Comparison of ENCODE assay signal across 8 cellular contexts in the genomic region with DNA sequence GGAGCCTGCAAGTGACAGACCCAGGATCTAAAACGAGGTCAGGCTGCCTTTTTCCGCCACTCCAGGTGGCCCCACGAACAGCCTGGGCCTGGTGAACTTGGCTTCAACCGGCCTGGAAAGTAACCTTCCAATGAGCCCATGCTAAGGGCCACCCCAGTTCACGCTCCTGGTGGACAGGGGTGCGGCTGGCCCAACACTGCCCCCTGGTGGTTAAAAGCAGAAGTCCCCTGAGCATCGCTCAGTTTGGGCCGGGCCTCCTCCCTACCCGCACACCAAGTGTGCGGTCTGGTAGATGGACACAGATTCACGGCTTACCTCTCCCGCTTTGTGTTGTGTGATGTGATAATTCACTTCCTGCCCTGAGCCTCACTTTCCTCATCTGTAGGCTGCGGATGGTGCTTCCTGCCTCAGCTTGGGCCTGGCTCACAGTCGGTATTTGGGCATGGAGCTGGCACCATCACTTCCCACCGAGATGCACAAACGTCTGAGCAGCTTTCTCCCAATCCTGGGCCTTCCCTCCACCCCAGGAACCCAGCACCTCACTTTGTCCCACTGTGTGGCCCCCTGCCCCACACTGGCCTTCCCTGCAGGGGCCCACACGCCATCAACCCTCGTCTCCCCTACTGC. TPM values are rescaled to one million over a fixed set of nuclear protein-coding genes. Genes with fewer than 3 reads are reported as not detected.
DNase-seq lines count a peak whose midpoint lies in the region; ATAC-seq and TF ChIP-seq lines count a peak whose summit lies in the region.

No MANE protein-coding gene starts in this region.

- H3K4me1 Mint-ChIP-seq in CD4-positive, alpha-beta T cell (ENCODE audit: low read depth) = no peaks in the 10 kb centered on the region
- H3K4me1 Mint-ChIP-seq in H9 = peaks cover 0 to 6% of the 10 kb centered on the region in 2 experiments; a peak in 3 of 4 replicates
- H3K4me1 Mint-ChIP-seq in activated T-helper 2 cell treated with anti-CD3 and anti-CD28 coated beads, Interferon-gamma antibody, Interleukin-2, Interleukin-4, amounts not matched to agents 10 μg/mL and 5 μg/mL and 100 μg/mL, durations not matched to agents 14 hours and 24 hours and 36 hours (ENCODE audit: low read depth) = no peaks in the 10 kb centered on the region

- H2AK5ac ChIP-seq in H9 (ENCODE audit: insufficient read length, low read length) = no peak overlapping the region

- no peak overlapping the region for H2BK15ac ChIP-seq in H9 (ENCODE audit: low read depth, low read length)

- no CpG with 5 or more reads among the region's 18 CpGs for WGBS in H9 (ENCODE audit: extremely low coverage, insufficient read length, low lambda C conversion rate)
- WGBS in testis, 2 donors = 42 to 55% methylated on average over 18 of the region's 18 CpGs

- H3T11ph ChIP-seq in H9 (ENCODE audit: low read length) = no peak overlapping the region

- no peaks in the 10 kb centered on the region for H3K9me3 ChIP-seq in CD4-positive, alpha-beta T cell (ENCODE audit: control insufficient read depth, low read length)
- no peaks in the 10 kb centered on the region for H3K9me3 ChIP-seq in H9 (ENCODE audit: control insufficient read depth, low read depth, low read length)
- H3K9me3 ChIP-seq in osteoblast (ENCODE audit: low read depth, low read length) = no peaks in the 10 kb centered on the region
- no peaks in the 10 kb centered on the region for H3K9me3 ChIP-seq in testis

- no peak overlapping the region for H4K8ac ChIP-seq in H9 (replicated peaks; ENCODE audit: insufficient read length, low read depth, low read length)

- CTCF ChIA-PET in CD4-positive, alpha-beta T cell (lab: Charles Lee) = interaction anchor here (0.6 to 4.2 kb wide), 13 partner anchors 11 to 197 kb away, joined by 3 to 24 read pairs (median 5); a partner anchor contains a TSS

- H3K36me3 ChIP-seq in osteoblast (ENCODE audit: insufficient read depth, low read length) = no peaks in the 10 kb centered on the region
- no peaks in the 10 kb centered on the region for H3K36me3 ChIP-seq in testis (ENCODE audit: low read depth, missing control alignments)

- H3K27me3 Mint-ChIP-seq in CD4-positive, alpha-beta T cell = peaks cover 5% of the 10 kb centered on the region
- peaks cover 2% of the 10 kb centered on the region for H3K27me3 Mint-ChIP-seq in H9 (ENCODE audit: low read depth)
- no peaks in the 10 kb centered on the region for H3K27me3 Mint-ChIP-seq in activated T-helper 2 cell treated with anti-CD3 and anti-CD28 coated beads, Interferon-gamma antibody, Interleukin-2, Interleukin-4, amounts not matched to agents 10 μg/mL and 5 μg/mL and 100 μg/mL, durations not matched to agents 14 hours and 24 hours and 36 hours (ENCODE audit: low read depth)

- H2AFZ ChIP-seq in H9 (ENCODE audit: low read length) (no peak overlapping the region), osteoblast (ENCODE audit: low read length) (peak overlapping the region; percentile 8)

- H4K91ac ChIP-seq in H9 (ENCODE audit: insufficient read length, low read depth, low read length) = no peak overlapping the region

- no peak overlapping the region for H3K4me3 Mint-ChIP-seq in CD4-positive, alpha-beta T cell
- no peak overlapping the region; a peak in 1 of 5 replicates for H3K4me3 Mint-ChIP-seq in H9
- H3K4me3 Mint-ChIP-seq in activated T-helper 2 cell treated with anti-CD3 and anti-CD28 coated beads, Interferon-gamma antibody, Interleukin-2, Interleukin-4, amounts not matched to agents 10 μg/mL and 5 μg/mL and 100 μg/mL, durations not matched to agents 14 hours and 24 hours and 36 hours (ENCODE audit: low read depth) = no peak overlapping the region

- DNase-seq in CD4-positive, alpha-beta T cell = peak; percentile 58 to 80 (median 70)
- DNase-seq in H9 (peak; percentile 82), RPMI7951 (ENCODE audit: low read depth) (peak; percentile 50), foreskin keratinocyte (no peak), osteoblast (ENCODE audit: insufficient read length, low spot score, missing footprints) (peak; percentile 97), testis (peak; percentile 73)
- peak; percentile 68 for DNase-seq in activated T-helper 2 cell treated with anti-CD3 and anti-CD28 coated beads, Interferon-gamma antibody, Interleukin-2, Interleukin-4, amounts not matched to agents 10 μg/mL and 5 μg/mL and 100 μg/mL, durations not matched to agents 14 hours and 24 hours and 36 hours (ENCODE audit: low spot score)

- H3K23ac ChIP-seq in H9 (ENCODE audit: insufficient read length, low read depth, low read length) = no peak overlapping the region

- no peaks in the 10 kb centered on the region for H3K23me2 ChIP-seq in H9 (ENCODE audit: insufficient read length, low read depth, low read length, poor library complexity, severe bottlenecking)

- H3K9ac ChIP-seq in H9 (ENCODE audit: extremely low read depth, insufficient read length, low read length) = no peak overlapping the region

- no peak overlapping the region for H3K56ac ChIP-seq in H9 (ENCODE audit: insufficient read length, low read depth, low read length)

- no peak overlapping the region for H3K27ac ChIP-seq in CD4-positive, alpha-beta T cell (ENCODE audit: low read depth, low read length)
- no peak overlapping the region for H3K27ac ChIP-seq in H9 (ENCODE audit: insufficient read length, low read depth, low read length)
- H3K27ac ChIP-seq in foreskin keratinocyte = no peak overlapping the region
- no peak overlapping the region for H3K27ac ChIP-seq in osteoblast (ENCODE audit: low read depth, low read length)
- H3K27ac ChIP-seq in testis = no peak overlapping the region

- H4K20me1 ChIP-seq in H9 (ENCODE audit: control insufficient read depth, insufficient read depth, insufficient read length) (no peaks in the 10 kb centered on the region), osteoblast (ENCODE audit: insufficient read depth, low read length) (no peaks in the 10 kb centered on the region)

- no peak overlapping the region for H3K27ac Mint-ChIP-seq in CD4-positive, alpha-beta T cell
- H3K27ac Mint-ChIP-seq in H9 = no peak overlapping the region
- H3K27ac Mint-ChIP-seq in activated T-helper 2 cell treated with anti-CD3 and anti-CD28 coated beads, Interferon-gamma antibody, Interleukin-2, Interleukin-4, amounts not matched to agents 10 μg/mL and 5 μg/mL and 100 μg/mL, durations not matched to agents 14 hours and 24 hours and 36 hours = no peak overlapping the region

- TF ChIP-seq CTCF in CD4-positive, alpha-beta T cell (IDR thresholded peaks at IDR 0.05) = peak; percentile 98
- TF ChIP-seq CTCF in H9 (conservative IDR thresholded peaks at IDR 0.05) (peak; percentile 98), foreskin keratinocyte (conservative IDR thresholded peaks at IDR 0.05) (peak; percentile 93), osteoblast (IDR thresholded peaks at IDR 0.05; ENCODE audit: extremely low read depth, low read depth, low read length) (peak; percentile 94), testis (IDR thresholded peaks at IDR 0.05) (peak; percentile 88 to 98 (median 91))

- no peaks in the 10 kb centered on the region for H3K27me3 ChIP-seq in CD4-positive, alpha-beta T cell (ENCODE audit: control insufficient read depth, insufficient read depth, low read length)
- H3K27me3 ChIP-seq in H9 (ENCODE audit: insufficient read depth, low read length) (no peaks in the 10 kb centered on the region), foreskin keratinocyte (no peaks in the 10 kb centered on the region), osteoblast (ENCODE audit: insufficient read depth, low read length) (no peaks in the 10 kb centered on the region), testis (no peaks in the 10 kb centered on the region)

- H3K79me2 ChIP-seq in H9 (ENCODE audit: insufficient read depth, low read length) (no peaks in the 10 kb centered on the region), osteoblast (ENCODE audit: insufficient read depth, low read length) (no peaks in the 10 kb centered on the region)

- ATAC-seq in CD4-positive, alpha-beta T cell (ENCODE audit: poor library complexity) = peak; percentile 98
- ATAC-seq in foreskin keratinocyte = peak; percentile 66
- no peak for ATAC-seq in HG03097 (IDR thresholded peaks at IDR 0.05; ENCODE audit: low FRiP score, unreplicated experiment)

- no peak overlapping the region for H3K4me3 ChIP-seq in osteoblast (ENCODE audit: insufficient read depth, low read length)
- H3K4me3 ChIP-seq in testis = no peak overlapping the region

- POLR2A ChIA-PET in CD4-positive, alpha-beta T cell (lab: Charles Lee) = interaction anchor here (0.8 to 1.0 kb wide), 2 partner anchors 61 to 129 kb away, joined by 3 read pairs; a partner anchor contains a TSS

- no peak overlapping the region for H3K4me2 ChIP-seq in H9 (ENCODE audit: insufficient read depth, insufficient read length, low read length)
- H3K4me2 ChIP-seq in osteoblast (ENCODE audit: insufficient read depth, low read length) = no peak overlapping the region

- H3K18ac ChIP-seq in H9 (ENCODE audit: insufficient read length, low read depth, low read length) = peak overlapping the region; percentile 59

- no peaks in the 10 kb centered on the region for H3K9me3 Mint-ChIP-seq in CD4-positive, alpha-beta T cell
- H3K9me3 Mint-ChIP-seq in H9 = no peaks in the 10 kb centered on the region; a peak in 1 of 5 replicates
- H3K9me3 Mint-ChIP-seq in activated T-helper 2 cell treated with anti-CD3 and anti-CD28 coated beads, Interferon-gamma antibody, Interleukin-2, Interleukin-4, amounts not matched to agents 10 μg/mL and 5 μg/mL and 100 μg/mL, durations not matched to agents 14 hours and 24 hours and 36 hours = no peaks in the 10 kb centered on the region

- no peak for TF ChIP-seq POLR2A in testis (IDR thresholded peaks at IDR 0.05)

- no peak overlapping the region for H2BK20ac ChIP-seq in H9 (ENCODE audit: low read depth, low read length, poor library complexity, severe bottlenecking)

- intact Hi-C loops in CD4-positive, alpha-beta T cell (cut with DNase I, micrococcal nuclease) = loop anchor here (1.0 to 10.0 kb wide), 8 partner anchors 38 to 381 kb away; a partner anchor contains a TSS
- intact Hi-C loops in activated T-helper 2 cell treated with anti-CD3 and anti-CD28 coated beads, Interferon-gamma antibody, Interleukin-2, Interleukin-4, amounts not matched to agents 10 μg/mL and 5 μg/mL and 100 μg/mL, durations not matched to agents 14 hours and 24 hours and 36 hours (cut with micrococcal nuclease) = loop anchor here (1.0 to 5.0 kb wide), 4 partner anchors 40 to 198 kb away; a partner anchor contains a TSS
- intact Hi-C loops in testis (cut with DNase I; ENCODE audit: low total_unique reads) = no loop called here

- H2BK12ac ChIP-seq in H9 (ENCODE audit: insufficient read length, low read depth, low read length) = no peak overlapping the region

- no peaks in the 10 kb centered on the region for H3K36me3 Mint-ChIP-seq in CD4-positive, alpha-beta T cell (ENCODE audit: low read depth)
- H3K36me3 Mint-ChIP-seq in H9 (ENCODE audit: insufficient read depth in 1 of 3, low read depth in 3 of 3) = no peaks in the 10 kb centered on the region
- H3K36me3 Mint-ChIP-seq in activated T-helper 2 cell treated with anti-CD3 and anti-CD28 coated beads, Interferon-gamma antibody, Interleukin-2, Interleukin-4, amounts not matched to agents 10 μg/mL and 5 μg/mL and 100 μg/mL, durations not matched to agents 14 hours and 24 hours and 36 hours (ENCODE audit: low read depth) = no peaks in the 10 kb centered on the region

- no peak overlapping the region for H3K14ac ChIP-seq in H9 (ENCODE audit: insufficient read depth, low read length)

- H3K4me1 ChIP-seq in H9 (ENCODE audit: insufficient read depth, low read length) (no peaks in the 10 kb centered on the region), foreskin keratinocyte (no peaks in the 10 kb centered on the region), osteoblast (ENCODE audit: insufficient read depth, low read length) (peaks cover 3% of the 10 kb centered on the region), testis (no peaks in the 10 kb centered on the region)

- H4K5ac ChIP-seq in H9 (ENCODE audit: insufficient read length, low read depth, low read length) = no peak overlapping the region

- H2BK120ac ChIP-seq in H9 (ENCODE audit: low read depth, low read length, poor library complexity, severe bottlenecking) = no peak overlapping the region

- H2BK5ac ChIP-seq in H9 (ENCODE audit: insufficient read length, low read length) = no peak overlapping the region

- H3K79me1 ChIP-seq in H9 (ENCODE audit: insufficient read depth, low read depth, low read length, poor library complexity, severe bottlenecking) = no peaks in the 10 kb centered on the region

- H3K4ac ChIP-seq in H9 (ENCODE audit: low read depth, low read length) = no peak overlapping the region

RNA-seq across cellular contexts. Expression of a gene that starts 13.7 kb away (rescaled TPM):
- not detected for total RNA-seq in CD4-positive, alpha-beta T cell
- total RNA-seq in H9 (2021) = not detected in 2 replicates
- total RNA-seq in RPMI7951 (2014; rRNA removed; shearing (Covaris generic)) = not detected in 2 replicates
- not detected in 2 replicates for total RNA-seq in activated T-helper 2 cell treated with anti-CD3 and anti-CD28 coated beads, Interferon-gamma antibody, Interleukin-2, Interleukin-4, amounts not matched to agents 10 μg/mL and 5 μg/mL and 100 μg/mL, durations not matched to agents 14 hours and 24 hours and 36 hours
- total RNA-seq in foreskin keratinocyte = not detected in 2 replicates
- polyA plus RNA-seq in foreskin keratinocyte = not detected in 2 replicates
- not detected in 2 replicates for total RNA-seq in osteoblast
- total RNA-seq in testis = under 1 TPM; 0.24 to 0.25 TPM
- polyA plus RNA-seq in testis (ENCODE audit: insufficient read depth, low read depth, low replicate concordance) = 0.28 TPM

RNA-seq across cellular contexts. Expression of a gene that starts 20.0 kb away (rescaled TPM):
- total RNA-seq in CD4-positive, alpha-beta T cell = not detected
- 0.09 and 0.17 TPM in 2 replicates for total RNA-seq in H9 (2021)
- 0.29 and 0.48 TPM in 2 replicates for total RNA-seq in RPMI7951 (2014; rRNA removed; shearing (Covaris generic))
- total RNA-seq in activated T-helper 2 cell treated with anti-CD3 and anti-CD28 coated beads, Interferon-gamma antibody, Interleukin-2, Interleukin-4, amounts not matched to agents 10 μg/mL and 5 μg/mL and 100 μg/mL, durations not matched to agents 14 hours and 24 hours and 36 hours = not detected in 2 replicates
- 0.07 TPM in 1 of 2 replicates, not detected in the other for total RNA-seq in foreskin keratinocyte
- 0.02 and 0.04 TPM in 2 replicates for polyA plus RNA-seq in foreskin keratinocyte
- under 0.01 TPM in 2 replicates for total RNA-seq in osteoblast
- total RNA-seq in testis = 10 to 100 TPM; 27.6 to 28.8 TPM
- polyA plus RNA-seq in testis (ENCODE audit: insufficient read depth, low read depth, low replicate concordance) = 11.5 TPM

RNA-seq across cellular contexts. Expression of a gene that starts 59.9 kb away (rescaled TPM):
- total RNA-seq in CD4-positive, alpha-beta T cell = 10 to 100 TPM; 37.2 to 38.0 TPM
- total RNA-seq in H9 (2021) (46.8 and 56.8 TPM in 2 replicates), foreskin keratinocyte (50.7 and 66.0 TPM in 2 replicates), osteoblast (5.3 and 6.9 TPM in 2 replicates), testis (10 to 100 TPM in 1 of 2 donors, 1 to 10 TPM in 1; 9.3 to 13.2 TPM)
- total RNA-seq in RPMI7951 (2014; rRNA removed; shearing (Covaris generic)) = 40.4 and 66.1 TPM in 2 replicates
- total RNA-seq in activated T-helper 2 cell treated with anti-CD3 and anti-CD28 coated beads, Interferon-gamma antibody, Interleukin-2, Interleukin-4, amounts not matched to agents 10 μg/mL and 5 μg/mL and 100 μg/mL, durations not matched to agents 14 hours and 24 hours and 36 hours = 72.2 and 77.3 TPM in 2 replicates
- polyA plus RNA-seq in foreskin keratinocyte (74.0 and 90.2 TPM in 2 replicates), testis (ENCODE audit: insufficient read depth, low read depth, low replicate concordance) (5.7 TPM)

Comparison
In these comparisons a context has a peak if more than half of its experiments do, and no peak if none do; other contexts are left out.
1. DNase-seq: peak in CD4-positive, alpha-beta T cell (10 of 10), H9 (single experiment), RPMI7951 (single experiment), activated T-helper 2 cell treated with anti-CD3 and anti-CD28 coated beads, Interferon-gamma antibody, Interleukin-2, Interleukin-4, amounts not matched to agents 10 μg/mL and 5 μg/mL and 100 μg/mL, durations not matched to agents 14 hours and 24 hours and 36 hours (single experiment), osteoblast (single experiment) and testis (single experiment); none in foreskin keratinocyte (0 of 2).
2. RNA of a gene that starts 20.0 kb away (total RNA-seq): 27.6 to 28.8 TPM in testis; 0.29 to 0.48 TPM in RPMI7951, 0.09 to 0.17 TPM in H9, 0.07 TPM in foreskin keratinocyte, not detected in CD4-positive, alpha-beta T cell, not detected in activated T-helper 2 cell treated with anti-CD3 and anti-CD28 coated beads, Interferon-gamma antibody, Interleukin-2, Interleukin-4, amounts not matched to agents 10 μg/mL and 5 μg/mL and 100 μg/mL, durations not matched to agents 14 hours and 24 hours and 36 hours and under 0.01 TPM in osteoblast; every median in the first group is over 10 times any median in the second.
3. Peak in every context shown above with its lines, with median percentiles within 50 percentile points of each other: CTCF ChIP-seq.